In genomic region chr16:70574595-70575271, GRCh38 we compare ENCODE assay signal across 10 cellular contexts. TPM values are rescaled to one million over a fixed set of nuclear protein-coding genes. Genes with fewer than 3 reads are reported as not detected.
DNase-seq lines count a peak whose midpoint lies in the region; ATAC-seq and TF ChIP-seq lines count a peak whose summit lies in the region.
"Had no signal": no experiment of that assay in that cellular context is flagged by ENCODE, and none has a peak within 500 bp of the region (broad histone marks: within the 10 kb centered on the region; RNA-seq: fewer than 3 reads in every experiment).

No MANE protein-coding gene starts in this region.

- peaks cover 16% of the 10 kb centered on the region for H3K4me1 Mint-ChIP-seq in central memory CD8-positive, alpha-beta T cell
- H3K4me1 Mint-ChIP-seq in nephron: peaks cover 36% of the 10 kb centered on the region

- H3K4me3 ChIP-seq in heart left ventricle: no peak overlapping the region
- H3K4me3 ChIP-seq in uterus: no peak overlapping the region
- H3K4me3 ChIP-seq: BLaER1 treated with 17β-estradiol and CSF1 and Interleukin-3, amounts not matched to agents 10 nM and 100 nM had no signal

- H3K27ac Mint-ChIP-seq in central memory CD8-positive, alpha-beta T cell (ENCODE audit: low read depth): peak overlapping the region; percentile 25
- H3K27ac Mint-ChIP-seq in nephron: peak overlapping the region; percentile 33 to 97 (median 93)

- TF ChIP-seq POLR2A in heart left ventricle (IDR thresholded peaks at IDR 0.05): no peak
- no peak for TF ChIP-seq POLR2A in uterus (IDR thresholded peaks at IDR 0.05)

- H3K4me1 ChIP-seq in heart left ventricle (peaks cover 0 to 75% (median 52%) of the 10 kb centered on the region in 12 donors), uterus (no peaks in the 10 kb centered on the region)

- intact Hi-C loops in heart left ventricle (cut with DNase I) (loop anchor here in 4 of 10 donors (2.0 to 10.0 kb wide), 5 partner anchors 16 to 73 kb away; partner anchors contain the start of gene IL34 (in 3 of the 4)), left cardiac atrium (cut with DNase I) (loop anchor here in 1 of 2 donors (5.0 kb wide), 1 partner anchor 47 kb away; no protein-coding TSS in a partner anchor), uterus (cut with DNase I; ENCODE audit: low total_unique reads) (no loop called here)

- TF ChIP-seq CTCF in heart left ventricle (IDR thresholded peaks at IDR 0.05) (no peak), nephron (IDR thresholded peaks at IDR 0.05; ENCODE audit: unreplicated experiment in 3 of 3) (no peak), uterus (IDR thresholded peaks at IDR 0.05) (no peak), omental fat pad (IDR thresholded peaks at IDR 0.05) (no peak)

- H3K4me3 Mint-ChIP-seq in central memory CD8-positive, alpha-beta T cell: no peak overlapping the region
- H3K4me3 Mint-ChIP-seq in nephron: no peak overlapping the region

- DNase-seq in heart left ventricle (no peak), left cardiac atrium (no peak), uterus (no peak), omental fat pad (ENCODE audit: low spot score) (no peak), AML-193 (lab: John Stamatoyannopoulos, UW) (no peak)
- DNase-seq in central memory CD8-positive, alpha-beta T cell (ENCODE audit: low spot score in 2 of 2): no peak
- DNase-seq: activated CD4-positive, alpha-beta T cell treated with anti-CD3 and anti-CD28 coated beads, Interleukin-2, amount 50 U/mL, for 4 hours had no signal

- ATAC-seq in heart left ventricle (no peak), left cardiac atrium (no peak), GM21515 (IDR thresholded peaks at IDR 0.05; ENCODE audit: unreplicated experiment) (no peak), omental fat pad (ENCODE audit: low FRiP score) (no peak)
- ATAC-seq in central memory CD8-positive, alpha-beta T cell (replicated peaks; ENCODE audit: extremely low read depth, poor library complexity, severe bottlenecking): no peak

- H3K27me3 ChIP-seq in heart left ventricle (no peaks in the 10 kb centered on the region), uterus (no peaks in the 10 kb centered on the region)
- H3K27me3 ChIP-seq: BLaER1 treated with 17β-estradiol and CSF1 and Interleukin-3, amounts not matched to agents 10 nM and 100 nM had no signal

- H3K36me3 ChIP-seq in heart left ventricle (peaks cover 0 to 55% (median 33%) of the 10 kb centered on the region in 9 donors), uterus (no peaks in the 10 kb centered on the region)

- H3K36me3 Mint-ChIP-seq in central memory CD8-positive, alpha-beta T cell (ENCODE audit: insufficient read depth): peaks cover 46% of the 10 kb centered on the region
- peaks cover 43% of the 10 kb centered on the region for H3K36me3 Mint-ChIP-seq in nephron (ENCODE audit: low read depth)

- H3K27me3 Mint-ChIP-seq in central memory CD8-positive, alpha-beta T cell: no peaks in the 10 kb centered on the region
- H3K27me3 Mint-ChIP-seq in nephron (ENCODE audit: low read depth): no peaks in the 10 kb centered on the region

- whole genome bisulfite sequencing in heart left ventricle, 4 donors: 88 to 92% (median 90%) methylated on average over 8 of the region's 8 CpGs

- H3K27ac ChIP-seq in heart left ventricle (peak overlapping the region in 11 of 12 donors; percentile 34 to 84 (median 68)), uterus (peak overlapping the region; percentile 46 to 62)
- H3K27ac ChIP-seq: BLaER1 treated with 17β-estradiol and CSF1 and Interleukin-3, amounts not matched to agents 10 nM and 100 nM had no signal

- no peaks in the 10 kb centered on the region for H3K9me3 ChIP-seq in heart left ventricle
- H3K9me3 ChIP-seq in uterus: no peaks in the 10 kb centered on the region
- H3K9me3 ChIP-seq: BLaER1 treated with 17β-estradiol and CSF1 and Interleukin-3, amounts not matched to agents 10 nM and 100 nM had no signal

- no peaks in the 10 kb centered on the region for H3K9me3 Mint-ChIP-seq in central memory CD8-positive, alpha-beta T cell
- H3K9me3 Mint-ChIP-seq in nephron: no peaks in the 10 kb centered on the region

RNA-seq across cellular contexts. Expression of gene SF3B3, which starts 51.1 kb away (rescaled TPM):
- total RNA-seq in heart left ventricle (100 to 1,000 TPM in 8 of 9 donors, 10 to 100 TPM in 1; 83.9 to 198 (median 158) TPM), left cardiac atrium (100 to 1,000 TPM; 119 to 165 TPM), uterus (100 to 1,000 TPM in 2 of 4 donors, 10 to 100 TPM in 2; 24.3 to 244 (median 145) TPM), omental fat pad (100 to 1,000 TPM in 2 of 4 donors, 10 to 100 TPM in 2; 84.2 to 118 (median 95.6) TPM)
- polyA plus RNA-seq in heart left ventricle: 10 to 100 TPM; 50.3 to 69.7 TPM

RNA-seq across cellular contexts. Expression of gene COG4, which starts 51.4 kb away (rescaled TPM):
- total RNA-seq in heart left ventricle: 10 to 100 TPM; 30.7 to 45.7 (median 41.7) TPM
- 10 to 100 TPM; 31.8 to 35.1 TPM for polyA plus RNA-seq in heart left ventricle
- 10 to 100 TPM; 33.9 to 41.2 TPM for total RNA-seq in left cardiac atrium
- 100 to 1,000 TPM in 1 of 4 donors, 10 to 100 TPM in 3; 33.3 to 137 (median 67.1) TPM for total RNA-seq in uterus
- total RNA-seq in omental fat pad: 10 to 100 TPM; 23.3 to 59.1 (median 29.6) TPM
